Comparison of ENCODE assay signal across 21 cellular contexts in the genomic region with DNA sequence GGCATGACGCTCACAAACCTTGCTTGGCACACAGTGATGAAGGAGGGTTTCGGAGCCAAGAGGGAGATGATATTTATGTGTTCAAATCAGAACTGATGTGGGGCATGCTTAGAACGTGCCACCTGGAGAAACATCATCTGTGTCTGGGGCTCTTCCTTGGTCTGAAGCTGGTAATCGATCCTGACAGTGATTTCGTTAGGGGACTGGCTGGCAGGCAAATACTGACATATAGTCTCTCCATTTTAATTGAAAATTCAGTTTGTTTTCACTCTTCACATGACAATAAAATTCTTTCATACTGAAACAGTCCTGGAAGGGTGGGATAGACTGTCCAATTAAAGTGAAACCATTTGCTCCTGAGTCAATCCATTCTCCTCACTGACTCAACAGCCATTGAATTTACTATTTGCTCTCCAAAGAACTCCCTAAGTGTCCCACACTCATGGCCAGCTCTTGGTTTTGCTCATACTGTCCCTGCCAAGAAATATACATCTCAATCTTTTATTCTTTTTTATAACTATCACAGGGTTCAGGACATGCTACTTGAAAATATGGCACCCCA.
"Had no signal": no experiment of that assay in that cellular context is flagged by ENCODE, and none has a peak within 500 bp of the region (broad histone marks: within the 10 kb centered on the region; RNA-seq: fewer than 3 reads in every experiment).

No MANE protein-coding gene starts in this region.

- H3K27me3 ChIP-seq: gastrocnemius medialis, neural progenitor cell, sigmoid colon, spleen, testis, tibial artery had no signal

- H3K4me2 ChIP-seq: neural progenitor cell had no signal

- H3K36me3 ChIP-seq: gastrocnemius medialis, neural progenitor cell, prostate gland, sigmoid colon, spleen, tibial artery had no signal

- H3K9ac ChIP-seq: neural progenitor cell had no signal

- H3K4me1 ChIP-seq: prostate gland had no signal

- H3K27ac ChIP-seq: dorsolateral prefrontal cortex, gastrocnemius medialis, neural progenitor cell, prostate gland, sigmoid colon, skin epidermis, spleen, testis, tibial artery had no signal

- H2AFZ ChIP-seq: neural progenitor cell had no signal

- DNase-seq: dorsolateral prefrontal cortex; effector CD4-positive, alpha-beta T cell; foreskin fibroblast; gastrocnemius medialis; head of caudate nucleus; mucosa of descending colon; naive thymus-derived CD4-positive, alpha-beta T cell; nucleus accumbens; right cardiac atrium; sigmoid colon; spleen; stimulated activated CD4-positive, alpha-beta T cell treated with anti-CD3 and anti-CD28 coated beads, Interleukin-4, amount 100 ng/mL, for 4 hours; stimulated activated naive CD8-positive, alpha-beta T cell treated with anti-CD3 and anti-CD28 coated beads, Interleukin-15, Interleukin-2, amounts not matched to agents 100 U/mL and 50 U/mL, for 24 hours; substantia nigra; testis; tibial artery had no signal

- H3K4me3 ChIP-seq: dorsolateral prefrontal cortex, gastrocnemius medialis, lung, mucosa of descending colon, neural progenitor cell, prostate gland, sigmoid colon, skin epidermis, spleen, testis, tibial artery had no signal

- H3K9me3 ChIP-seq: gastrocnemius medialis, mucosa of descending colon, prostate gland, sigmoid colon, spleen, testis, tibial artery had no signal

- ATAC-seq: gastrocnemius medialis; mucosa of descending colon; naive thymus-derived CD4-positive, alpha-beta T cell; right cardiac atrium; stimulated activated memory B cell treated with anti-CD40 and anti-IgM and Interleukin-4, amounts not matched to agents 10 μg/mL and 1 μg/mL and 100 μg/mL, for 72 hours; stimulated activated naive CD8-positive, alpha-beta T cell treated with anti-CD3 and anti-CD28 coated beads, Interleukin-15, Interleukin-2, amounts not matched to agents 100 U/mL and 50 U/mL, for 24 hours had no signal
